Comparison of ENCODE assay signal across 8 cellular contexts in genomic region chr16:30775131-30775380, GRCh38. TPM values are rescaled to one million over a fixed set of nuclear protein-coding genes. Genes with fewer than 3 reads are reported as not detected.
DNase-seq lines count a peak whose midpoint lies in the region; ATAC-seq, FAIRE-seq and TF ChIP-seq lines count a peak whose summit lies in the region.

No MANE protein-coding gene starts in this region.

- 37% methylated on average over 14 of the region's 14 CpGs for WGBS in GM12878 (ENCODE audit: insufficient coverage, insufficient replicate concordance, low lambda C conversion rate, missing lambda C conversion rate)
- WGBS in lower leg skin, 2 donors = 16 to 32% methylated on average over 6 to 14 of the region's 14 CpGs
- 13% methylated on average over 14 of the region's 14 CpGs; no CpG with 5 or more reads in 1 of the 2 donors for WGBS in thyroid gland, 2 donors

- H3K9me3 Mint-ChIP-seq in activated CD4-positive, alpha-beta T cell treated with anti-CD3 and anti-CD28 coated beads, Interleukin-2, amount 10 ng/mL, durations not matched to agents 7 days and 5 days = no peaks in the 10 kb centered on the region

- peaks cover 5 to 13% of the 10 kb centered on the region in 2 experiments; a peak in 3 of 4 replicates for H3K36me3 ChIP-seq in GM12878 (ENCODE audit: control insufficient read depth in 2 of 2, insufficient read depth in 2 of 2, low read length in 1 of 2)
- peaks cover 33 to 37% of the 10 kb centered on the region in 2 donors for H3K36me3 ChIP-seq in thyroid gland

- TF ChIP-seq CTCF in GM12878 (IDR thresholded peaks at IDR 0.05 in 2 of 3, conservative IDR thresholded peaks at IDR 0.05 in 1 of 3; ENCODE audit: control insufficient read depth in 2 of 3, extremely low read depth in 1 of 3, insufficient read depth in 1 of 3, low read depth in 3 of 3, low read length in 3 of 3) = no peak
- no peak for TF ChIP-seq CTCF in lower leg skin (IDR thresholded peaks at IDR 0.05)
- TF ChIP-seq CTCF in thyroid gland (IDR thresholded peaks at IDR 0.05) = no peak

- no peak overlapping the region for H2AFZ ChIP-seq in GM12878 (ENCODE audit: control insufficient read depth, low read depth, low read length)

- FAIRE-seq in GM12878 (lab: Jason Lieb, UNC) = no peak

- H4K20me1 ChIP-seq in GM12878 (ENCODE audit: control insufficient read depth, insufficient read depth) = no peaks in the 10 kb centered on the region

- H3K27me3 ChIP-seq in GM12878 (replicated peaks in 1 of 2; ENCODE audit: control insufficient read depth in 2 of 2, insufficient read depth in 2 of 2, low read length in 1 of 2) (no peaks in the 10 kb centered on the region), thyroid gland (no peaks in the 10 kb centered on the region)

- intact Hi-C loops in GM12878 (cut with micrococcal nuclease; ENCODE audit: unreplicated experiment) (loop anchor here (2.0 kb wide), 1 partner anchor 148 kb away; the partner anchor contains the start of gene FBXL19), lower leg skin (cut with DNase I; ENCODE audit: low total_unique reads) (loop anchor here (10.0 kb wide), 1 partner anchor 50 kb away; no protein-coding TSS in a partner anchor), thyroid gland (cut with DNase I) (no loop called here)

- ATAC-seq in GM12878 = no peak

- no peaks in the 10 kb centered on the region for H3K4me1 ChIP-seq in GM12878 (ENCODE audit: control insufficient read depth, insufficient read depth, low read length)
- H3K4me1 ChIP-seq in thyroid gland = peaks cover 10 to 16% of the 10 kb centered on the region in 2 donors

- CTCF ChIA-PET in activated CD4-positive, alpha-beta T cell treated with anti-CD3 and anti-CD28 coated beads, Interleukin-2, amount 10 ng/mL, durations not matched to agents 7 days and 5 days (lab: Charles Lee) = interaction anchor here (1.0 to 1.3 kb wide), 3 partner anchors 39 to 93 kb away, joined by 3 to 4 read pairs (median 3); no protein-coding TSS in a partner anchor
- CTCF ChIA-PET in GM12878 (lab: Yijun Ruan, JAX) = interaction anchor here (1.1 kb wide), 1 partner anchor 40 kb away, joined by 3 read pairs; no protein-coding TSS in a partner anchor

- peak overlapping the region; percentile 87 for H3K4me2 ChIP-seq in GM12878 (ENCODE audit: control insufficient read depth, insufficient read depth)

- peak overlapping the region; percentile 90 for H3K4me3 Mint-ChIP-seq in activated CD4-positive, alpha-beta T cell treated with anti-CD3 and anti-CD28 coated beads, Interleukin-2, amount 10 ng/mL, durations not matched to agents 7 days and 5 days

- no peak for TF ChIP-seq EP300 in GM12878 (IDR thresholded peaks at IDR 0.05; ENCODE audit: borderline replicate concordance in 1 of 2, control insufficient read depth in 1 of 2, low read depth in 2 of 2, low read length in 2 of 2)

- H3K27ac ChIP-seq in GM12878 (ENCODE audit: control insufficient read depth, insufficient read depth) (no peak overlapping the region), thyroid gland (peak overlapping the region in 2 of 3 donors; percentile 78 to 90)

- H3K9ac ChIP-seq in GM12878 (ENCODE audit: control insufficient read depth, insufficient read depth, low read length) = peak overlapping the region; percentile 84

- BruUV-seq in GM12878 (replicated peaks; lab: Mats Ljungman, UMichigan) = TSS peak; percentile 58

- TF ChIP-seq POLR2A in GM12878 (IDR thresholded peaks at IDR 0.05; ENCODE audit: low read depth, low read length) (no peak), lower leg skin (IDR thresholded peaks at IDR 0.05) (no peak), thyroid gland (IDR thresholded peaks at IDR 0.05) (no peak)

- in situ Hi-C loops in GM12878 (cut with MboI) = no loop called here

- peak overlapping the region; percentile 91 for H3K27ac Mint-ChIP-seq in activated CD4-positive, alpha-beta T cell treated with anti-CD3 and anti-CD28 coated beads, Interleukin-2, amount 10 ng/mL, durations not matched to agents 7 days and 5 days

- H3K4me1 Mint-ChIP-seq in activated CD4-positive, alpha-beta T cell treated with anti-CD3 and anti-CD28 coated beads, Interleukin-2, amount 10 ng/mL, durations not matched to agents 7 days and 5 days = peaks cover 35% of the 10 kb centered on the region

- peaks cover 29% of the 10 kb centered on the region for H3K36me3 Mint-ChIP-seq in activated CD4-positive, alpha-beta T cell treated with anti-CD3 and anti-CD28 coated beads, Interleukin-2, amount 10 ng/mL, durations not matched to agents 7 days and 5 days (ENCODE audit: low read depth)

- peaks cover 2% of the 10 kb centered on the region; the same call in 1 of the 2 replicates for H3K79me2 ChIP-seq in GM12878 (ENCODE audit: control insufficient read depth, insufficient read depth, low read length)

- RAD21 ChIA-PET in GM12878 (lab: Charles Lee; ENCODE audit: unreplicated experiment) = interaction anchor here (1.3 kb wide), 1 partner anchor 70 kb away, joined by 3 read pairs; no protein-coding TSS in a partner anchor

- POLR2A ChIA-PET in activated CD4-positive, alpha-beta T cell treated with anti-CD3 and anti-CD28 coated beads, Interleukin-2, amount 10 ng/mL, durations not matched to agents 7 days and 5 days (lab: Charles Lee) = no interaction called here
- POLR2A ChIA-PET in GM12878 (lab: Charles Lee) = interaction anchor here (0.6 to 1.9 kb wide), 4 partner anchors 12 to 70 kb away, joined by 3 to 7 read pairs (median 3); partner anchors contain the start of gene PHKG2

- H3K9me3 ChIP-seq in GM12878 (replicated peaks; ENCODE audit: control insufficient read depth, insufficient read depth, low read length) = no peaks in the 10 kb centered on the region
- no peaks in the 10 kb centered on the region for H3K9me3 ChIP-seq in thyroid gland

- H3K4me3 ChIP-seq in GM12878 = peak overlapping the region; percentile 78; the same call in 1 of the 2 replicates
- peak overlapping the region; percentile 62 for H3K4me3 ChIP-seq in lower leg skin (ENCODE audit: low read depth, poor library complexity, severe bottlenecking)
- H3K4me3 ChIP-seq in thyroid gland (replicated peaks in 1 of 3) = peak overlapping the region in 2 of 3 donors; percentile 71 to 73

- DNase-seq in activated CD4-positive, alpha-beta T cell treated with anti-CD3 and anti-CD28 coated beads, Interleukin-2, amount 10 ng/mL, durations not matched to agents 7 days and 5 days = no peak
- DNase-seq in activated CD4-positive, alpha-beta T cell treated with anti-CD3 and anti-CD28 coated beads for 48 hours = no peak
- DNase-seq in GM12878 (ENCODE audit: low read depth, low spot score) = no peak
- DNase-seq in lower leg skin (ENCODE audit: low spot score in 2 of 2) = no peak
- DNase-seq in thyroid gland = no peak
- no peak for DNase-seq in cerebellar nuclear complex (lab: John Stamatoyannopoulos, UW)
- DNase-seq in NAMALWA (ENCODE audit: low spot score) = no peak
- DNase-seq in hippocampal formation (lab: John Stamatoyannopoulos, UW) = no peak

- no peak for TF ChIP-seq RAD21 in GM12878 (IDR thresholded peaks at IDR 0.05; ENCODE audit: insufficient read depth, low read depth, low read length)

- SMC1A ChIA-PET in GM12878 (lab: Charles Lee; ENCODE audit: uncharacterized antibody, unreplicated experiment) = no interaction called here

- no peaks in the 10 kb centered on the region for H3K27me3 Mint-ChIP-seq in activated CD4-positive, alpha-beta T cell treated with anti-CD3 and anti-CD28 coated beads, Interleukin-2, amount 10 ng/mL, durations not matched to agents 7 days and 5 days

RNA-seq across cellular contexts. Expression of gene ZNF629, which starts 11.9 kb away (rescaled TPM):
- 1 to 10 TPM; 1.4 TPM for total RNA-seq in activated CD4-positive, alpha-beta T cell treated with anti-CD3 and anti-CD28 coated beads, Interleukin-2, amount 10 ng/mL, durations not matched to agents 7 days and 5 days
- total RNA-seq in GM12878 (2013; cell fraction: nucleolus; rRNA removed) = 3.1 and 3.5 TPM in 2 replicates
- 0.51 and 0.54 TPM in 2 replicates for total RNA-seq in GM12878 (2014; rRNA removed)
- total RNA-seq in GM12878 (2014; rRNA removed; fragmentation: Illumina TruSeq; extraction: Trizol) = 0.28 and 0.45 TPM in 2 replicates
- 0.69 and 0.77 TPM in 2 replicates for total RNA-seq in GM12878 (2021)
- 1.2 TPM for polyA plus RNA-seq in GM12878 (2011; ENCODE audit: low read depth)
- 0.06 and 0.12 TPM in 2 replicates for polyA plus RNA-seq in GM12878 (2011; rRNA removed)
- 0.12 and 0.13 TPM in 2 replicates for polyA plus RNA-seq in GM12878 (2011; cell fraction: cytosol; rRNA removed)
- 0.43 and 0.50 TPM in 2 replicates for polyA plus RNA-seq in GM12878 (2011; cell fraction: nucleus; rRNA removed)
- 2.2 and 2.5 TPM in 2 replicates for polyA plus RNA-seq in GM12878 (2012)
- polyA plus RNA-seq in GM12878 (2014; fragmentation: Illumina TruSeq; extraction: Trizol) = 0.48 and 0.59 TPM in 2 replicates
- polyA plus RNA-seq in GM12878 (2014; fragmentation: Nextera tagmentation; extraction: Ambion mirVana) = under 1 TPM; 0.02 to 0.07 TPM
- polyA plus RNA-seq in GM12878 (2014; rRNA removed) = 0.35 and 0.38 TPM in 2 replicates
- polyA plus RNA-seq in GM12878 (2016; fragmentation: Nextera tagmentation; extraction: Ambion mirVana) = under 1 TPM; 0.32 to 0.62 TPM
- polyA minus RNA-seq in GM12878 (2011; rRNA and poly(A)+ RNA removed) = 0.15 TPM in 2 replicates
- polyA minus RNA-seq in GM12878 (2011; cell fraction: cytosol; rRNA and poly(A)+ RNA removed) = 0.21 TPM in 1 of 2 replicates, not detected in the other
- 0.29 and 0.36 TPM in 2 replicates for polyA minus RNA-seq in GM12878 (2011; cell fraction: nucleus; rRNA and poly(A)+ RNA removed)
- total RNA-seq in lower leg skin = 10 to 100 TPM; 10.9 to 18.1 (median 16.0) TPM
- total RNA-seq in thyroid gland = 10 to 100 TPM; 14.5 to 26.7 (median 19.0) TPM

RNA-seq across cellular contexts. Expression of gene RNF40, which starts 12.9 kb away (rescaled TPM):
- total RNA-seq in activated CD4-positive, alpha-beta T cell treated with anti-CD3 and anti-CD28 coated beads, Interleukin-2, amount 10 ng/mL, durations not matched to agents 7 days and 5 days = 100 to 1,000 TPM in 1 of 2 experiments, 10 to 100 TPM in 1; 81.9 to 101 TPM
- total RNA-seq in GM12878 (2013; cell fraction: nucleolus; rRNA removed) = 82.9 and 87.4 TPM in 2 replicates
- total RNA-seq in GM12878 (2014; rRNA removed) (59.0 and 61.7 TPM in 2 replicates), GM12878 (2014; rRNA removed; fragmentation: Illumina TruSeq; extraction: Trizol) (32.7 and 40.7 TPM in 2 replicates), GM12878 (2021) (76.8 and 84.7 TPM in 2 replicates), lower leg skin (100 to 1,000 TPM in 1 of 4 donors, 10 to 100 TPM in 3; 82.2 to 112 (median 92.9) TPM), thyroid gland (100 to 1,000 TPM; 105 to 147 (median 113) TPM)
- 21.7 TPM for polyA plus RNA-seq in GM12878 (2011; ENCODE audit: low read depth)
- polyA plus RNA-seq in GM12878 (2011; rRNA removed) (38.0 and 64.5 TPM in 2 replicates), GM12878 (2014; fragmentation: Illumina TruSeq; extraction: Trizol) (55.1 and 57.7 TPM in 2 replicates), GM12878 (2014; fragmentation: Nextera tagmentation; extraction: Ambion mirVana) (1 to 10 TPM; 3.7 to 8.0 TPM), GM12878 (2014; rRNA removed) (43.2 and 55.6 TPM in 2 replicates), GM12878 (2016; fragmentation: Nextera tagmentation; extraction: Ambion mirVana) (10 to 100 TPM; 93.2 to 97.6 TPM)
- polyA plus RNA-seq in GM12878 (2011; cell fraction: cytosol; rRNA removed) = 46.3 and 55.2 TPM in 2 replicates
- 89.1 and 96.4 TPM in 2 replicates for polyA plus RNA-seq in GM12878 (2011; cell fraction: nucleus; rRNA removed)
- 38.1 and 38.2 TPM in 2 replicates for polyA plus RNA-seq in GM12878 (2012)
- polyA minus RNA-seq in GM12878 (2011; rRNA and poly(A)+ RNA removed) = 61.7 and 73.7 TPM in 2 replicates
- polyA minus RNA-seq in GM12878 (2011; cell fraction: cytosol; rRNA and poly(A)+ RNA removed) = 24.1 and 31.3 TPM in 2 replicates
- polyA minus RNA-seq in GM12878 (2011; cell fraction: nucleus; rRNA and poly(A)+ RNA removed) = 30.2 and 46.3 TPM in 2 replicates

RNA-seq across cellular contexts. Expression of gene CFAP119, which starts 13.2 kb away (rescaled TPM):
- 1 to 10 TPM; 2.2 to 3.0 TPM for total RNA-seq in activated CD4-positive, alpha-beta T cell treated with anti-CD3 and anti-CD28 coated beads, Interleukin-2, amount 10 ng/mL, durations not matched to agents 7 days and 5 days
- total RNA-seq in GM12878 (2013; cell fraction: nucleolus; rRNA removed) = 3.5 and 5.5 TPM in 2 replicates
- total RNA-seq in GM12878 (2014; rRNA removed) = 4.3 and 6.2 TPM in 2 replicates
- total RNA-seq in GM12878 (2014; rRNA removed; fragmentation: Illumina TruSeq; extraction: Trizol) = 2.2 and 4.2 TPM in 2 replicates
- total RNA-seq in GM12878 (2021) = 5.8 and 7.3 TPM in 2 replicates
- 3.2 TPM for polyA plus RNA-seq in GM12878 (2011; ENCODE audit: low read depth)
- 3.4 and 3.6 TPM in 2 replicates for polyA plus RNA-seq in GM12878 (2011; rRNA removed)
- polyA plus RNA-seq in GM12878 (2011; cell fraction: cytosol; rRNA removed) = 4.8 and 7.6 TPM in 2 replicates
- polyA plus RNA-seq in GM12878 (2011; cell fraction: nucleus; rRNA removed) = 29.5 and 32.9 TPM in 2 replicates
- polyA plus RNA-seq in GM12878 (2012) = 3.7 and 5.4 TPM in 2 replicates
- polyA plus RNA-seq in GM12878 (2014; fragmentation: Illumina TruSeq; extraction: Trizol) = 0.52 and 4.2 TPM in 2 replicates
- 1 to 10 TPM; 3.2 to 3.9 TPM for polyA plus RNA-seq in GM12878 (2014; fragmentation: Nextera tagmentation; extraction: Ambion mirVana)
- polyA plus RNA-seq in GM12878 (2014; rRNA removed) = 9.4 and 12.9 TPM in 2 replicates
- 1 to 10 TPM; 6.7 to 8.7 TPM for polyA plus RNA-seq in GM12878 (2016; fragmentation: Nextera tagmentation; extraction: Ambion mirVana)
- polyA minus RNA-seq in GM12878 (2011; rRNA and poly(A)+ RNA removed) = 1.1 and 1.6 TPM in 2 replicates
- polyA minus RNA-seq in GM12878 (2011; cell fraction: cytosol; rRNA and poly(A)+ RNA removed) = 1.5 and 3.6 TPM in 2 replicates
- 3.9 and 5.3 TPM in 2 replicates for polyA minus RNA-seq in GM12878 (2011; cell fraction: nucleus; rRNA and poly(A)+ RNA removed)
- total RNA-seq in lower leg skin = 1 to 10 TPM; 1.2 to 4.1 (median 2.6) TPM
- total RNA-seq in thyroid gland = 10 to 100 TPM in 3 of 4 donors, 1 to 10 TPM in 1; 9.6 to 24.7 (median 15.5) TPM

RNA-seq across cellular contexts. Expression of gene PHKG2, which starts 26.8 kb away (rescaled TPM):
- total RNA-seq in activated CD4-positive, alpha-beta T cell treated with anti-CD3 and anti-CD28 coated beads, Interleukin-2, amount 10 ng/mL, durations not matched to agents 7 days and 5 days = 10 to 100 TPM; 41.1 to 43.4 TPM
- 38.4 and 43.6 TPM in 2 replicates for total RNA-seq in GM12878 (2013; cell fraction: nucleolus; rRNA removed)
- total RNA-seq in GM12878 (2014; rRNA removed) (41.8 and 43.9 TPM in 2 replicates), GM12878 (2014; rRNA removed; fragmentation: Illumina TruSeq; extraction: Trizol) (18.3 and 19.7 TPM in 2 replicates), GM12878 (2021) (35.8 and 38.0 TPM in 2 replicates), lower leg skin (10 to 100 TPM; 20.6 to 39.5 (median 31.5) TPM), thyroid gland (10 to 100 TPM; 28.1 to 52.8 (median 42.3) TPM)
- 16.3 TPM for polyA plus RNA-seq in GM12878 (2011; ENCODE audit: low read depth)
- polyA plus RNA-seq in GM12878 (2011; rRNA removed) (26.6 and 36.1 TPM in 2 replicates), GM12878 (2014; fragmentation: Illumina TruSeq; extraction: Trizol) (26.0 and 36.4 TPM in 2 replicates), GM12878 (2014; fragmentation: Nextera tagmentation; extraction: Ambion mirVana) (1 to 10 TPM; 5.2 to 8.8 TPM), GM12878 (2014; rRNA removed) (47.4 and 54.2 TPM in 2 replicates), GM12878 (2016; fragmentation: Nextera tagmentation; extraction: Ambion mirVana) (10 to 100 TPM; 47.3 to 50.1 TPM)
- polyA plus RNA-seq in GM12878 (2011; cell fraction: cytosol; rRNA removed) = 42.5 and 54.9 TPM in 2 replicates
- 131 and 156 TPM in 2 replicates for polyA plus RNA-seq in GM12878 (2011; cell fraction: nucleus; rRNA removed)
- polyA plus RNA-seq in GM12878 (2012) = 26.0 and 30.1 TPM in 2 replicates
- polyA minus RNA-seq in GM12878 (2011; rRNA and poly(A)+ RNA removed) = 25.9 and 39.8 TPM in 2 replicates
- 12.4 and 13.7 TPM in 2 replicates for polyA minus RNA-seq in GM12878 (2011; cell fraction: cytosol; rRNA and poly(A)+ RNA removed)
- polyA minus RNA-seq in GM12878 (2011; cell fraction: nucleus; rRNA and poly(A)+ RNA removed) = 22.2 and 47.6 TPM in 2 replicates
